Comparison of ENCODE assay signal across 1 cellular context in genomic region chr2:130768191-130768855, GRCh38.
TF ChIP-seq lines count a peak whose summit lies in the region.

No MANE protein-coding gene starts in this region.

TF ChIP-seq in H1, 55 proteins besides CTCF, POLR2A, EP300 and RAD21:
- TF ChIP-seq KDM1A (IDR thresholded peaks at IDR 0.05; ENCODE audit: borderline replicate concordance, low read length) (peak; percentile 67; the same call in 1 of the 2 replicates), EZH2 (IDR thresholded peaks at IDR 0.05; ENCODE audit: low read depth, low read length, severe bottlenecking) (no peak), NANOG (IDR thresholded peaks at IDR 0.05; ENCODE audit: insufficient read depth, low read depth, low read length, poor library complexity, severe bottlenecking) (no peak)
